8 cellular contexts compared by ENCODE assay signal in the genomic region with DNA sequence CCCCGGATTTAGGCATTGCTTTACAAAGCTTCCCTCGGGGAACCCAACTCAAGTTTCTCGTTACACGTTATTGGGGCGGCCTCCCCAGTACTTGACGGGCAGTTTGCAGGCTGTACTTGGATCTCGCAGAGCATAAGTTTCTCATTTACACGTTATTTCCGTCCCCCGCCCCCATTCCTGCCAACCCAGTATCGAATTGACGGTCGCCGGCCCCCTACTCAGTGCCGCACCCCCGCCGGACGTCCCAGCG. TPM values are rescaled to one million over a fixed set of nuclear protein-coding genes. Genes with fewer than 3 reads are reported as not detected.
DNase-seq lines count a peak whose midpoint lies in the region; ATAC-seq and TF ChIP-seq lines count a peak whose summit lies in the region.

No MANE protein-coding gene starts in this region.

- peak overlapping the region; percentile 92 to 98 (median 97) for H3K4me3 Mint-ChIP-seq in CD8-positive, alpha-beta memory T cell
- peak overlapping the region; percentile 96 for H3K4me3 Mint-ChIP-seq in effector memory CD8-positive, alpha-beta T cell

- POLR2A ChIA-PET in CD8-positive, alpha-beta memory T cell (lab: Charles Lee): interaction anchor here (0.6 to 2.9 kb wide), 6 partner anchors 11 to 199 kb away, joined by 3 to 19 read pairs (median 6); partner anchors contain the start of gene KCNN4

- peak overlapping the region; percentile 89 to 99 (median 98) for H3K27ac Mint-ChIP-seq in CD8-positive, alpha-beta memory T cell
- H3K27ac Mint-ChIP-seq in effector memory CD8-positive, alpha-beta T cell: peak overlapping the region; percentile 99

- no peak overlapping the region for H3K23ac ChIP-seq in neuronal stem cell (ENCODE audit: low read depth, low read length, poor library complexity)

- no CpG with 5 or more reads among the region's 19 CpGs for WGBS in neuronal stem cell (ENCODE audit: extremely low coverage in 2 of 2, insufficient read length in 2 of 2, insufficient replicate concordance in 1 of 2), 2 donors

- H3K9ac ChIP-seq in OCI-LY1 (ENCODE audit: low read length) (peak overlapping the region; percentile 99), neuronal stem cell (ENCODE audit: low read depth, low read length, poor library complexity) (peak overlapping the region; percentile 76)

- intact Hi-C loops in head of caudate nucleus (cut with DNase I): no loop called here

- H3K4me2 ChIP-seq in OCI-LY1 (ENCODE audit: low read length): peak overlapping the region; percentile 85
- peak overlapping the region; percentile 60 for H3K4me2 ChIP-seq in neuronal stem cell (ENCODE audit: insufficient read depth, low read length, poor library complexity, severe bottlenecking)

- peaks cover 0 to 36% (median 7%) of the 10 kb centered on the region in 3 donors for H3K36me3 Mint-ChIP-seq in CD8-positive, alpha-beta memory T cell
- H3K36me3 Mint-ChIP-seq in effector memory CD8-positive, alpha-beta T cell (ENCODE audit: insufficient read depth): peaks cover 29% of the 10 kb centered on the region

- H3K4me3 ChIP-seq in CD8-positive, alpha-beta memory T cell (ENCODE audit: low read length): peak overlapping the region; percentile 99
- H3K4me3 ChIP-seq in OCI-LY1 (ENCODE audit: low read depth, low read length, poor library complexity, severe bottlenecking) (peak overlapping the region; percentile 90), neuronal stem cell (ENCODE audit: low read length in 2 of 2) (peak overlapping the region; percentile 86 to 94)

- no peaks in the 10 kb centered on the region for H3K9me2 ChIP-seq in OCI-LY1 (ENCODE audit: low read depth, low read length)

- no peak overlapping the region for H4K8ac ChIP-seq in neuronal stem cell (ENCODE audit: low read depth, low read length)

- H3K79me1 ChIP-seq in neuronal stem cell (ENCODE audit: low read depth, low read length): peaks cover 3% of the 10 kb centered on the region

- H3K18ac ChIP-seq in neuronal stem cell (ENCODE audit: low read length): peak overlapping the region; percentile 93

- H3K9me3 ChIP-seq in CD8-positive, alpha-beta memory T cell (ENCODE audit: low read length): no peaks in the 10 kb centered on the region
- H3K9me3 ChIP-seq in OCI-LY1 (ENCODE audit: low read length) (no peaks in the 10 kb centered on the region), neuronal stem cell (replicated peaks in 1 of 2; ENCODE audit: control insufficient read depth in 2 of 2, insufficient read depth in 1 of 2, low read depth in 1 of 2, low read length in 2 of 2) (no peaks in the 10 kb centered on the region)

- H3F3A ChIP-seq in OCI-LY1 (ENCODE audit: insufficient read depth, low read length): 0 out of 2 replicates have a peak, but pooled peaks cover 4% of the 10 kb centered on the region

- no peak overlapping the region for H4K91ac ChIP-seq in neuronal stem cell (ENCODE audit: low read depth, low read length, poor library complexity)

- H3K14ac ChIP-seq in neuronal stem cell (ENCODE audit: low read length): no peak overlapping the region

- CTCF ChIA-PET in CD8-positive, alpha-beta memory T cell (lab: Charles Lee): interaction anchor here (1.0 to 4.2 kb wide), 4 partner anchors 9 to 31 kb away, joined by 3 to 27 read pairs (median 8); no protein-coding TSS in a partner anchor

- H3K4me1 Mint-ChIP-seq in CD8-positive, alpha-beta memory T cell: peaks cover 38 to 53% (median 45%) of the 10 kb centered on the region in 3 donors
- peaks cover 31 to 45% of the 10 kb centered on the region in 2 donors for H3K4me1 Mint-ChIP-seq in effector memory CD8-positive, alpha-beta T cell (ENCODE audit: low read depth in 2 of 2)

- no peak overlapping the region for H2BK120ac ChIP-seq in neuronal stem cell (ENCODE audit: low read depth, low read length)

- peaks cover 33% of the 10 kb centered on the region for H3K4me1 ChIP-seq in CD8-positive, alpha-beta memory T cell (ENCODE audit: insufficient read depth, low read length)
- H3K4me1 ChIP-seq in OCI-LY1 (ENCODE audit: insufficient read depth, low read length, severe bottlenecking): peaks cover 45% of the 10 kb centered on the region
- H3K4me1 ChIP-seq in neuronal stem cell (ENCODE audit: control insufficient read depth in 2 of 2, insufficient read depth in 1 of 2, low read depth in 1 of 2, low read length in 2 of 2): peaks cover 0 to 3% of the 10 kb centered on the region in 2 donors

- H3K36me3 ChIP-seq in CD8-positive, alpha-beta memory T cell (ENCODE audit: insufficient read depth, low read length): peaks cover 13% of the 10 kb centered on the region
- peaks cover 32% of the 10 kb centered on the region; the same call in 1 of the 2 replicates for H3K36me3 ChIP-seq in OCI-LY1 (ENCODE audit: insufficient read depth, low read length)
- peaks cover 15 to 40% of the 10 kb centered on the region in 2 donors for H3K36me3 ChIP-seq in neuronal stem cell (replicated peaks in 1 of 2; ENCODE audit: control insufficient read depth in 2 of 2, insufficient read depth in 2 of 2, low read length in 2 of 2)

- peak overlapping the region; percentile 9 for H2BK5ac ChIP-seq in neuronal stem cell (ENCODE audit: low read length)

- no peak overlapping the region for H2BK15ac ChIP-seq in neuronal stem cell (ENCODE audit: low read length)

- H2AK5ac ChIP-seq in neuronal stem cell (ENCODE audit: low read depth, low read length): no peak overlapping the region

- H3K27me3 ChIP-seq in CD8-positive, alpha-beta memory T cell (ENCODE audit: insufficient read depth, low read length, poor library complexity, severe bottlenecking): no peaks in the 10 kb centered on the region
- H3K27me3 ChIP-seq in OCI-LY1 (ENCODE audit: insufficient read depth, low read length) (no peaks in the 10 kb centered on the region), neuronal stem cell (ENCODE audit: control insufficient read depth in 3 of 3, insufficient read depth in 3 of 3, low read depth in 1 of 3, low read length in 3 of 3) (no peaks in the 10 kb centered on the region)

- no peak for TF ChIP-seq CTCF in OCI-LY1 (IDR thresholded peaks at IDR 0.05; ENCODE audit: low read length)

- no peaks in the 10 kb centered on the region for H3K79me2 ChIP-seq in OCI-LY1 (ENCODE audit: insufficient read depth, low read length)

- peaks cover 0 to 5% of the 10 kb centered on the region in 2 donors for H3K27me3 Mint-ChIP-seq in CD8-positive, alpha-beta memory T cell
- H3K27me3 Mint-ChIP-seq in effector memory CD8-positive, alpha-beta T cell: no peaks in the 10 kb centered on the region

- peak; percentile 34 for ATAC-seq in effector memory CD8-positive, alpha-beta T cell (replicated peaks)
- ATAC-seq in HG03108 (IDR thresholded peaks at IDR 0.05; ENCODE audit: unreplicated experiment): no peak
- ATAC-seq in GM19463 (IDR thresholded peaks at IDR 0.05; ENCODE audit: unreplicated experiment): no peak

- H3K27ac ChIP-seq in CD8-positive, alpha-beta memory T cell (ENCODE audit: low read depth, low read length): peak overlapping the region; percentile 94
- H3K27ac ChIP-seq in OCI-LY1 (ENCODE audit: low read depth, low read length, poor library complexity, severe bottlenecking): peak overlapping the region; percentile 96
- peak overlapping the region; percentile 51 for H3K27ac ChIP-seq in neuronal stem cell (replicated peaks; ENCODE audit: low read length)

- no peak overlapping the region for H2AFZ ChIP-seq in OCI-LY1 (ENCODE audit: low read length)
- peak overlapping the region; percentile 99 for H2AFZ ChIP-seq in neuronal stem cell (ENCODE audit: low read length)

- no peak for DNase-seq in CD8-positive, alpha-beta memory T cell
- no peak for DNase-seq in effector memory CD8-positive, alpha-beta T cell
- DNase-seq in neuronal stem cell (ENCODE audit: low spot score) (no peak), head of caudate nucleus (no peak), epidermal melanocyte (ENCODE audit: insufficient read length, low spot score) (no peak)

- no peaks in the 10 kb centered on the region for H4K20me1 ChIP-seq in OCI-LY1 (ENCODE audit: insufficient read depth, low read length)

- no peak overlapping the region for H3K4ac ChIP-seq in neuronal stem cell (ENCODE audit: low read length)

- no peak overlapping the region for H2BK12ac ChIP-seq in neuronal stem cell (ENCODE audit: low read length)

- peaks cover 0 to 4% (median 0%) of the 10 kb centered on the region in 5 donors for H3K9me3 Mint-ChIP-seq in CD8-positive, alpha-beta memory T cell
- H3K9me3 Mint-ChIP-seq in effector memory CD8-positive, alpha-beta T cell: no peaks in the 10 kb centered on the region

RNA-seq across cellular contexts. Expression of gene SMG9, which starts 0.5 kb away (rescaled TPM):
- 10 to 100 TPM; 85.8 to 91.3 TPM for total RNA-seq in CD8-positive, alpha-beta memory T cell
- 11.0 TPM for polyA plus RNA-seq in CD8-positive, alpha-beta memory T cell
- 21.9 TPM for polyA plus RNA-seq in neuronal stem cell (2013, experiment 1 of 2)
- polyA plus RNA-seq in neuronal stem cell (2013, experiment 2 of 2): 20.9 TPM

RNA-seq across cellular contexts. Expression of gene KCNN4, which starts 26.5 kb away (rescaled TPM):
- total RNA-seq in CD8-positive, alpha-beta memory T cell: 10 to 100 TPM; 93.8 to 97.6 TPM
- polyA plus RNA-seq in CD8-positive, alpha-beta memory T cell: 8.3 TPM
- polyA plus RNA-seq in neuronal stem cell (2013, experiment 1 of 2): 0.20 TPM
- polyA plus RNA-seq in neuronal stem cell (2013, experiment 2 of 2): 0.11 TPM

RNA-seq across cellular contexts. Expression of gene IRGC, which starts 38.4 kb away (rescaled TPM):
- total RNA-seq in CD8-positive, alpha-beta memory T cell: not detected
- not detected for polyA plus RNA-seq in CD8-positive, alpha-beta memory T cell
- polyA plus RNA-seq in neuronal stem cell (2013, experiment 1 of 2): not detected
- polyA plus RNA-seq in neuronal stem cell (2013, experiment 2 of 2): not detected

RNA-seq across cellular contexts. Expression of gene LYPD5, which starts 48.0 kb away (rescaled TPM):
- under 1 TPM; 0.68 to 0.80 TPM for total RNA-seq in CD8-positive, alpha-beta memory T cell
- not detected for polyA plus RNA-seq in CD8-positive, alpha-beta memory T cell
- 0.03 TPM for polyA plus RNA-seq in neuronal stem cell (2013, experiment 1 of 2)
- 0.12 TPM for polyA plus RNA-seq in neuronal stem cell (2013, experiment 2 of 2)
